Comparison of ENCODE assay signal across 13 cellular contexts in the genomic region with DNA sequence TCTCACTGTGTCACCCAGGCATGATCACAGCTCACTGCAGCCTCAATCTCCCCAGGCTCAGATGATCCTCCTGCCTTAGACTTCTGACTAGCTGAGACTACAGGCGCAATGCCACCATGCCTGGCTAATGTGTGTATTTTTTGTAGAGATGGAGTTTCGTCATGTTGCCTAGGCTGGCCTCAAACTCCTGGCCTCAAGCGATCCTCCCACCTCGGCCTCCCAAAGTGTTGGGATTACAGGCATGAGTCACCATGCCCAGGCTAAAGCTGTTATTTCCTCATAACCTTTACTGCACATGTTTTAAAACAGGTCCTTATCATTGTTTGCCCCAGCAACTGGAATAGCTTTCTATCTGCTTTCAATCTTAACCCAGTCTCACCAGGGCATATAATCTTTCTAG. TPM values are rescaled to one million over a fixed set of nuclear protein-coding genes. Genes with fewer than 3 reads are reported as not detected.
DNase-seq lines count a peak whose midpoint lies in the region; TF ChIP-seq lines count a peak whose summit lies in the region.
"Had no signal": no experiment of that assay in that cellular context is flagged by ENCODE, and none has a peak within 500 bp of the region (broad histone marks: within the 10 kb centered on the region; RNA-seq: fewer than 3 reads in every experiment).

No MANE protein-coding gene starts in this region.

- H3K27ac Mint-ChIP-seq in T-helper 2 cell treated with Interferon-gamma antibody and Interleukin-4, amounts not matched to agents 5 μg/mL and 100 μg/mL, for 36 hours: no peak overlapping the region
- peak overlapping the region; percentile 100 for H3K27ac Mint-ChIP-seq in chondrocyte (ENCODE audit: unreplicated experiment)
- H3K27ac Mint-ChIP-seq in osteocyte (ENCODE audit: unreplicated experiment): peak overlapping the region; percentile 99

- H3K36me3 Mint-ChIP-seq in T-helper 2 cell treated with Interferon-gamma antibody and Interleukin-4, amounts not matched to agents 5 μg/mL and 100 μg/mL, for 36 hours (ENCODE audit: low read depth): peaks cover 50% of the 10 kb centered on the region
- H3K36me3 Mint-ChIP-seq in chondrocyte (ENCODE audit: low read depth): peaks cover 10% of the 10 kb centered on the region
- H3K36me3 Mint-ChIP-seq in osteocyte (ENCODE audit: unreplicated experiment): peaks cover 32% of the 10 kb centered on the region

- H3K4me1 Mint-ChIP-seq in T-helper 2 cell treated with Interferon-gamma antibody and Interleukin-4, amounts not matched to agents 5 μg/mL and 100 μg/mL, for 36 hours (ENCODE audit: low read depth): peaks cover 36% of the 10 kb centered on the region
- H3K4me1 Mint-ChIP-seq in chondrocyte (ENCODE audit: low read depth) (peaks cover 42% of the 10 kb centered on the region), osteocyte (ENCODE audit: unreplicated experiment) (peaks cover 39% of the 10 kb centered on the region)

- H3K27ac ChIP-seq in RWPE1: peak overlapping the region; percentile 39; the same call in 1 of the 2 replicates

- CTCF ChIA-PET in RWPE1 (lab: Yijun Ruan, JAX): interaction anchor here (0.5 kb wide), 1 partner anchor 61 kb away, joined by 4 read pairs; no protein-coding TSS in a partner anchor

- no peak for DNase-seq in T-helper 2 cell treated with Interferon-gamma antibody and Interleukin-4, amounts not matched to agents 5 μg/mL and 100 μg/mL, for 36 hours (ENCODE audit: low spot score)
- DNase-seq in T-helper 2 cell: no peak
- no peak for DNase-seq in RWPE1 (ENCODE audit: low spot score)
- no peak for DNase-seq in chondrocyte (ENCODE audit: low spot score)
- no peak for DNase-seq in osteocyte (ENCODE audit: extremely low spot score, unreplicated experiment)
- no peak for DNase-seq in OCI-M2 (lab: John Stamatoyannopoulos, UW; ENCODE audit: unreplicated experiment)
- DNase-seq in NCI-H1105 treated with DMSO at 0.1 percent for 48 hours (lab: John Stamatoyannopoulos, UW): no peak
- DNase-seq in stimulated activated naive CD4-positive, alpha-beta T cell treated with Interleukin-2 at 50 U/mL for 16 hours (lab: John Stamatoyannopoulos, UW): no peak
- DNase-seq: activated CD8-positive, alpha-beta memory T cell treated with anti-CD3 and anti-CD28 coated beads, Interleukin-2, amount 50 U/mL, for 48 hours; foreskin fibroblast; left cardiac atrium; occipital lobe; stimulated activated CD4-positive, alpha-beta T cell treated with anti-CD3 and anti-CD28 coated beads, Interleukin-15, amount 100 ng/mL, for 24 hours had no signal

- H3K4me3 Mint-ChIP-seq in T-helper 2 cell treated with Interferon-gamma antibody and Interleukin-4, amounts not matched to agents 5 μg/mL and 100 μg/mL, for 36 hours: peak overlapping the region; percentile 99
- H3K4me3 Mint-ChIP-seq in chondrocyte (ENCODE audit: unreplicated experiment) (peak overlapping the region; percentile 100), osteocyte (ENCODE audit: unreplicated experiment) (peak overlapping the region; percentile 98)

- peaks cover 3% of the 10 kb centered on the region for H3K9me3 Mint-ChIP-seq in T-helper 2 cell treated with Interferon-gamma antibody and Interleukin-4, amounts not matched to agents 5 μg/mL and 100 μg/mL, for 36 hours
- no peaks in the 10 kb centered on the region for H3K9me3 Mint-ChIP-seq in chondrocyte (ENCODE audit: low read depth)
- H3K9me3 Mint-ChIP-seq in osteocyte (ENCODE audit: unreplicated experiment): no peaks in the 10 kb centered on the region

- TF ChIP-seq CTCF in RWPE1 (conservative IDR thresholded peaks at IDR 0.05; ENCODE audit: low read depth): no peak
- TF ChIP-seq CTCF in chondrocyte (IDR thresholded peaks at IDR 0.05): no peak
- TF ChIP-seq CTCF in osteocyte (IDR thresholded peaks at IDR 0.05): no peak

- H3K27me3 Mint-ChIP-seq in T-helper 2 cell treated with Interferon-gamma antibody and Interleukin-4, amounts not matched to agents 5 μg/mL and 100 μg/mL, for 36 hours (ENCODE audit: low read depth): no peaks in the 10 kb centered on the region
- H3K27me3 Mint-ChIP-seq in chondrocyte (ENCODE audit: low read depth) (no peaks in the 10 kb centered on the region), osteocyte (ENCODE audit: unreplicated experiment) (no peaks in the 10 kb centered on the region)

- POLR2A ChIA-PET in RWPE1 (lab: Yijun Ruan, JAX; ENCODE audit: low non-redundant PET): no interaction called here

RNA-seq across cellular contexts. Expression of a gene that starts 2.9 kb away (rescaled TPM):
- total RNA-seq in chondrocyte (127 to 354 TPM (median 348 TPM) in 3 replicates), osteocyte (364 and 396 TPM in 2 replicates)

RNA-seq across cellular contexts. Expression of a gene that starts 32.7 kb away (rescaled TPM):
- total RNA-seq in chondrocyte: 8.6 to 10.3 TPM (median 9.9 TPM) in 3 replicates
- total RNA-seq in osteocyte: 10.3 and 10.5 TPM in 2 replicates
